ENCODE assay signal across 1 cellular context in genomic region chr17:38650653-38651173, GRCh38.
TF ChIP-seq lines count a peak whose summit lies in the region.

No MANE protein-coding gene starts in this region.

TF ChIP-seq in HepG2, 621 proteins besides CTCF, POLR2A, EP300 and RAD21:
- peak; percentile 39; the same call in 1 of the 2 replicates for TF ChIP-seq ZNF460 (CRISPR knock-in tag; IDR thresholded peaks at IDR 0.05; ENCODE audit: borderline replicate concordance)
